In genomic region chr9:94645901-94646300, GRCh38 we compare ENCODE assay signal across 1 cellular context.
TF ChIP-seq lines count a peak whose summit lies in the region.

No MANE protein-coding gene starts in this region.

TF ChIP-seq in WTC11, 78 proteins besides CTCF, POLR2A, EP300 and RAD21 (continued from another document):
- TF ChIP-seq STAT6 (CRISPR knock-in tag; conservative IDR thresholded peaks at IDR 0.05; ENCODE audit: low read depth) (no peak), OVOL2 (CRISPR knock-in tag; IDR thresholded peaks at IDR 0.05; ENCODE audit: borderline replicate concordance) (no peak), ZNF671 (CRISPR knock-in tag; IDR thresholded peaks at IDR 0.05) (no peak), ZMAT4 (CRISPR knock-in tag; IDR thresholded peaks at IDR 0.05) (no peak), PREB (CRISPR knock-in tag; IDR thresholded peaks at IDR 0.05; ENCODE audit: borderline replicate concordance) (no peak), ZNF416 (CRISPR knock-in tag; IDR thresholded peaks at IDR 0.05) (no peak), TCF7 (CRISPR knock-in tag; IDR thresholded peaks at IDR 0.05; ENCODE audit: low read depth) (no peak), NR2C2 (CRISPR knock-in tag; IDR thresholded peaks at IDR 0.05) (no peak), MAX (CRISPR knock-in tag; IDR thresholded peaks at IDR 0.05) (no peak), ZBTB43 (CRISPR knock-in tag; IDR thresholded peaks at IDR 0.05) (no peak), PRRX2 (CRISPR knock-in tag; IDR thresholded peaks at IDR 0.05) (no peak)
TF ChIP-seq in WTC11: peak in this region for 0.
